Comparison of ENCODE assay signal across 28 cellular contexts in the genomic region with DNA sequence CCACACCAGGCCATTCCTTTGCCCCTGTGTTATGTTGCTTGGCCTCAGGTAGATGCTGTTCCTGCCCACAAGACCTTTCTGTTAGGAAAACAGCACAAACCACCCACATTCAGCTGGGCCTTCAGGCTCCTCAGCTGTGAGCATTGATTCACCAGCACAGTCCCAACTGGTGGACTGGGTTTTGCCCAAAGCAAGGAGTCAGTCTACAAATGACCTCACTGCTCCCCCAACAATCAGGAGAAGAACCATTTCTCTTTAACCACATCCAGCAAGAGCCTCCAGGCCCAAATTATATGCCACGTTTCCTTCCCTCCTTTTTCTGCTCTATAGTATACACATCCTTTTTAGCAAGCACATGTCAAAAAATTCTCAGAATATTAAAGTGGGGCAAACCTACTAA.
"Had no signal": no experiment of that assay in that cellular context is flagged by ENCODE, and none has a peak within 500 bp of the region (broad histone marks: within the 10 kb centered on the region; RNA-seq: fewer than 3 reads in every experiment).

No MANE protein-coding gene starts in this region.

- ATAC-seq: activated CD8-positive, alpha-beta T cell treated with anti-CD3 and anti-CD28 coated beads, Interleukin-2, amount 10 ng/mL, durations not matched to agents 7 days and 5 days; esophagus mucosa; left lung; lower lobe of right lung; pancreas; upper lobe of right lung; WTC11 had no signal

- H3K36me3 Mint-ChIP-seq: activated naive CD4-positive, alpha-beta T cell treated with anti-CD3 and anti-CD28 coated beads, Interleukin-2, amount 10 ng/mL, durations not matched to agents 7 days and 5 days; naive B cell; WTC11 had no signal

- H3K27me3 ChIP-seq: pancreas had no signal

- FAIRE-seq: astrocyte, islet of Langerhans, pancreas, small intestine had no signal

- DNase-seq: activated CD4-positive, alpha-beta T cell treated with anti-CD3 and anti-CD28 coated beads for 1 hour; activated CD4-positive, alpha-beta T cell treated with anti-CD3 and anti-CD28 coated beads, Interleukin-2, amount 50 U/mL, for 1 hour; activated CD8-positive, alpha-beta memory T cell treated with anti-CD3 and anti-CD28 coated beads, Interleukin-2, amount 10 ng/mL, durations not matched to agents 7 days and 5 days; activated effector memory CD4-positive, alpha-beta T cell treated with anti-CD3 and anti-CD28 coated beads, Interleukin-2, amount 50 U/mL, for 16 hours; activated naive CD4-positive, alpha-beta T cell treated with anti-CD3 and anti-CD28 coated beads, Interleukin-2, amount 10 ng/mL, durations not matched to agents 7 days and 5 days; amniotic stem cell; caudate nucleus; foreskin melanocyte; left lung; lower lobe of right lung; naive B cell; nucleus accumbens; pancreas; sigmoid colon; small intestine; stimulated activated CD4-positive, alpha-beta T cell treated with anti-CD3 and anti-CD28 coated beads, Interleukin-4, amount 100 ng/mL, for 4 hours; stimulated activated CD8-positive, alpha-beta memory T cell treated with anti-CD3 and anti-CD28 coated beads, Interleukin-4, amount 100 ng/mL, for 48 hours; stimulated activated naive B cell treated with anti-CD40 and anti-IgM and Interleukin-4, amounts not matched to agents 10 μg/mL and 1 μg/mL and 100 μg/mL, for 72 hours; tibial artery; upper lobe of right lung had no signal

- H3K27ac Mint-ChIP-seq: activated CD8-positive, alpha-beta memory T cell treated with anti-CD3 and anti-CD28 coated beads, Interleukin-2, amount 10 ng/mL, durations not matched to agents 7 days and 5 days; activated CD8-positive, alpha-beta T cell treated with anti-CD3 and anti-CD28 coated beads, Interleukin-2, amount 10 ng/mL, durations not matched to agents 7 days and 5 days; activated naive CD4-positive, alpha-beta T cell treated with anti-CD3 and anti-CD28 coated beads, Interleukin-2, amount 10 ng/mL, durations not matched to agents 7 days and 5 days; naive B cell; stimulated activated naive B cell treated with anti-CD40 and anti-IgM and Interleukin-4, amounts not matched to agents 10 μg/mL and 1 μg/mL and 100 μg/mL, for 72 hours; WTC11 had no signal

- H3K27ac ChIP-seq: left lung, lower lobe of right lung, pancreas, prostate gland, sigmoid colon, suprapubic skin, tibial artery, upper lobe of right lung had no signal

- H3K4me3 Mint-ChIP-seq: activated CD8-positive, alpha-beta memory T cell treated with anti-CD3 and anti-CD28 coated beads, Interleukin-2, amount 10 ng/mL, durations not matched to agents 7 days and 5 days; activated CD8-positive, alpha-beta T cell treated with anti-CD3 and anti-CD28 coated beads, Interleukin-2, amount 10 ng/mL, durations not matched to agents 7 days and 5 days; activated naive CD4-positive, alpha-beta T cell treated with anti-CD3 and anti-CD28 coated beads, Interleukin-2, amount 10 ng/mL, durations not matched to agents 7 days and 5 days; neural crest cell; WTC11 had no signal

- H3K9me3 Mint-ChIP-seq: activated naive CD4-positive, alpha-beta T cell treated with anti-CD3 and anti-CD28 coated beads, Interleukin-2, amount 10 ng/mL, durations not matched to agents 7 days and 5 days; naive B cell; neural crest cell; stimulated activated naive B cell treated with anti-CD40 and anti-IgM and Interleukin-4, amounts not matched to agents 10 μg/mL and 1 μg/mL and 100 μg/mL, for 72 hours; WTC11 had no signal
